9 cellular contexts compared by ENCODE assay signal in genomic region chr1:113041569-113042335, GRCh38. TPM values are rescaled to one million over a fixed set of nuclear protein-coding genes. Genes with fewer than 3 reads are reported as not detected.
A peak's percentile ranks its signal among the peaks of the same experiment; 100 is the strongest.
DNase-seq lines count a peak whose midpoint lies in the region; ATAC-seq, FAIRE-seq and TF ChIP-seq lines count a peak whose summit lies in the region.
"Had no signal": no experiment of that assay in that cellular context is flagged by ENCODE, and none has a peak within 500 bp of the region (broad histone marks: within the 10 kb centered on the region; RNA-seq: fewer than 3 reads in every experiment).

No MANE protein-coding gene starts in this region.

- no peaks in the 10 kb centered on the region for H4K20me1 ChIP-seq in keratinocyte (ENCODE audit: control insufficient read depth, extremely low read depth, insufficient read depth, low read length)

- peak overlapping the region; percentile 23 for H2AFZ ChIP-seq in keratinocyte (ENCODE audit: control insufficient read depth, low read length)

- H3K27me3 ChIP-seq in keratinocyte (ENCODE audit: control insufficient read depth, extremely low read depth, insufficient read depth, low read length), result no peaks in the 10 kb centered on the region

- H3K79me2 ChIP-seq in keratinocyte (ENCODE audit: control insufficient read depth, insufficient read depth, low read length), result no peaks in the 10 kb centered on the region

- no peak for FAIRE-seq in keratinocyte (lab: Jason Lieb, UNC)

- H3K9ac ChIP-seq in keratinocyte (ENCODE audit: control insufficient read depth, extremely low read depth, insufficient read depth, low read length), result no peak overlapping the region

- no peaks in the 10 kb centered on the region for H3K36me3 ChIP-seq in keratinocyte (ENCODE audit: control insufficient read depth in 2 of 2, extremely low read depth in 1 of 2, insufficient read depth in 2 of 2, low read length in 2 of 2)

- peak; percentile 49 for ATAC-seq in stimulated activated naive CD8-positive, alpha-beta T cell treated with anti-CD3 and anti-CD28 coated beads, Interleukin-15, amount 100 ng/mL, for 72 hours
- no peak for ATAC-seq in stimulated activated naive CD8-positive, alpha-beta T cell treated with anti-CD3 and anti-CD28 coated beads, Interleukin-15, Interleukin-2, amounts not matched to agents 100 U/mL and 50 U/mL, for 24 hours
- no peak for ATAC-seq in HG03520 (IDR thresholded peaks at IDR 0.05; ENCODE audit: unreplicated experiment)
- ATAC-seq in HG02981 (IDR thresholded peaks at IDR 0.05; ENCODE audit: unreplicated experiment), result no peak
- ATAC-seq in GM19452 (IDR thresholded peaks at IDR 0.05; ENCODE audit: unreplicated experiment), result no peak

- no peak for DNase-seq in stimulated activated naive CD8-positive, alpha-beta T cell treated with anti-CD3 and anti-CD28 coated beads, Interleukin-15, amount 100 ng/mL, for 72 hours
- no peak for DNase-seq in stimulated activated naive CD8-positive, alpha-beta T cell treated with anti-CD3 and anti-CD28 coated beads, Interleukin-15, Interleukin-2, amounts not matched to agents 100 U/mL and 50 U/mL, for 24 hours
- DNase-seq in amygdala (lab: John Stamatoyannopoulos, UW), result peak in 34 of 56 donors; percentile 3 to 73 (median 28)
- DNase-seq in keratinocyte (ENCODE audit: low read depth, low spot score), result no peak
- no peak for DNase-seq in DMS153 treated with DMSO at 0.1 percent for 48 hours (lab: John Stamatoyannopoulos, UW; ENCODE audit: unreplicated experiment)

- H3K4me2 ChIP-seq in keratinocyte (ENCODE audit: control insufficient read depth, extremely low read depth, insufficient read depth, low read depth, low read length), result peak overlapping the region; percentile 58

- no peaks in the 10 kb centered on the region for H3K27me3 Mint-ChIP-seq in stimulated activated naive CD8-positive, alpha-beta T cell treated with anti-CD3 and anti-CD28 coated beads, Interleukin-15, amount 100 ng/mL, for 72 hours

- peak overlapping the region in 1 of 3 experiments; percentile 4 for H3K4me3 ChIP-seq in keratinocyte (ENCODE audit: control insufficient read depth in 2 of 3, extremely low read depth in 1 of 3, insufficient read depth in 2 of 3, low read depth in 1 of 3, low read length in 3 of 3)

- H3K4me3 Mint-ChIP-seq in stimulated activated naive CD8-positive, alpha-beta T cell treated with anti-CD3 and anti-CD28 coated beads, Interleukin-15, amount 100 ng/mL, for 72 hours, result no peak overlapping the region
- H3K4me3 Mint-ChIP-seq: B cell had no signal

- H3K9me1 ChIP-seq in keratinocyte (ENCODE audit: control insufficient read depth, extremely low read depth, insufficient read depth, low read length), result no peaks in the 10 kb centered on the region

- H3K27ac Mint-ChIP-seq in stimulated activated naive CD8-positive, alpha-beta T cell treated with anti-CD3 and anti-CD28 coated beads, Interleukin-15, amount 100 ng/mL, for 72 hours, result peak overlapping the region in 1 of 2 donors; percentile 61
- H3K27ac Mint-ChIP-seq: B cell had no signal

- no peaks in the 10 kb centered on the region for H3K9me3 ChIP-seq in keratinocyte (ENCODE audit: control insufficient read depth, low read depth, low read length)

- no peaks in the 10 kb centered on the region for H3K9me3 Mint-ChIP-seq in stimulated activated naive CD8-positive, alpha-beta T cell treated with anti-CD3 and anti-CD28 coated beads, Interleukin-15, amount 100 ng/mL, for 72 hours

- dilution Hi-C loops in keratinocyte (cut with MboI; ENCODE audit: extremely low pct_ligation_motif_present, low sequenced_read_pairs), result no loop called here

- H3K27ac ChIP-seq in keratinocyte (ENCODE audit: control insufficient read depth, insufficient read depth, low read length), result peak overlapping the region; percentile 57

- no peak for TF ChIP-seq CTCF in keratinocyte (optimal IDR thresholded peaks at IDR 0.05 in 1 of 3, IDR thresholded peaks at IDR 0.05 in 1 of 3, conservative IDR thresholded peaks at IDR 0.05 in 1 of 3; ENCODE audit: extremely low read depth in 1 of 3, insufficient read depth in 2 of 3, low read length in 3 of 3)

- H3K4me1 Mint-ChIP-seq in stimulated activated naive CD8-positive, alpha-beta T cell treated with anti-CD3 and anti-CD28 coated beads, Interleukin-15, amount 100 ng/mL, for 72 hours, result peaks cover 46% of the 10 kb centered on the region

- peaks cover 27% of the 10 kb centered on the region for H3K4me1 ChIP-seq in keratinocyte (ENCODE audit: control insufficient read depth, extremely low read depth, insufficient read depth, low read length)

RNA-seq across cellular contexts. Expression of gene LRIG2, which starts 31.2 kb away (rescaled TPM):
- polyA plus RNA-seq in keratinocyte, result 8.1 to 12.5 TPM (median 11.5 TPM) in 3 replicates
- 8.9 TPM for polyA plus RNA-seq in keratinocyte (2011; ENCODE audit: low read depth)
- polyA plus RNA-seq in keratinocyte (2011; cell fraction: cytosol; rRNA removed), result 2.1 and 4.8 TPM in 2 replicates
- polyA plus RNA-seq in keratinocyte (2011; cell fraction: nucleus; rRNA removed), result 27.3 and 28.6 TPM in 2 replicates
- 5.0 and 5.5 TPM in 2 replicates for polyA plus RNA-seq in keratinocyte (2012; ENCODE audit: low replicate concordance)
- polyA minus RNA-seq in keratinocyte, result 16.4 to 31.6 TPM (median 30.4 TPM) in 3 replicates
- 4.2 TPM for polyA minus RNA-seq in keratinocyte (2011; cell fraction: cytosol; rRNA and poly(A)+ RNA removed)
- polyA minus RNA-seq in keratinocyte (2011; cell fraction: nucleus; rRNA and poly(A)+ RNA removed), result 24.8 and 46.3 TPM in 2 replicates

Comparison
In these comparisons a context has a peak if more than half of its experiments do, and no peak if none do; other contexts are left out.
1. DNase-seq: peak in amygdala (34 of 56); none in stimulated activated naive CD8-positive, alpha-beta T cell treated with anti-CD3 and anti-CD28 coated beads, Interleukin-15, amount 100 ng/mL, for 72 hours (0 of 2), stimulated activated naive CD8-positive, alpha-beta T cell treated with anti-CD3 and anti-CD28 coated beads, Interleukin-15, Interleukin-2, amounts not matched to agents 100 U/mL and 50 U/mL, for 24 hours (single experiment), keratinocyte (single experiment) and DMS153 treated with DMSO at 0.1 percent for 48 hours (single experiment).